11 cellular contexts compared by ENCODE assay signal in the genomic region with DNA sequence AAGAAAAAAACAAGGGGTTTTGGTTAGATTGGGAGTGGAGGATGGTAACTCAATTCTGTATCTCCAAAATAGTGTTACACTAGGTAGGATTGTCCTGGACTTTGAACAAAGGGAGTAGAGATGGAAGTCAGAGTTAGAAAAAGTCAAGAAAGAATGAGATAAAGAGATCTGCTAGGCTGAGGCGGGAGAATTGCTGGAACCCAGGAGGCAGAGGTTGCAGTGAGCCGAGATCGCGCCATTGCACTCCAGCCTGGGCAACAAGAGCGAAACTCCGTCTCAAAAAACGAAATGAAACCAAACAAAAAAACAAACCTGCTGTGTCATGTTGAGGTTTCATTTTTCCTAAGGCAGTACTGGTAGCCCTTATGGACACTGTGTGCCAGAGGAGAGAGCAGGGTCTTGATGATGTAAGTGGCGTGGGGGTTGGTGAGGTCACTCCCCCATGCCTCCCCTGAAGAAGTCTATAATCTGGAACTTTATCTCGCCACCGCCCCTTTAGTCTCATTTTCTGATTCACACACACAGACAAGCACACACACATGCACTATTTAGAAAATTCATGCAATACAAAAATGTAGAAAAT. TPM values are rescaled to one million over a fixed set of nuclear protein-coding genes. Genes with fewer than 3 reads are reported as not detected.
A peak's percentile ranks its signal among the peaks of the same experiment; 100 is the strongest.
DNase-seq lines count a peak whose midpoint lies in the region; ATAC-seq and TF ChIP-seq lines count a peak whose summit lies in the region.
"Had no signal": no experiment of that assay in that cellular context is flagged by ENCODE, and none has a peak within 500 bp of the region (broad histone marks: within the 10 kb centered on the region; RNA-seq: fewer than 3 reads in every experiment).

No MANE protein-coding gene starts in this region.

- H2AK5ac ChIP-seq in mesenchymal stem cell (ENCODE audit: low read length, severe bottlenecking): no peak overlapping the region

- no peak for TF ChIP-seq CTCF in GM12875 (IDR thresholded peaks at IDR 0.05; ENCODE audit: borderline replicate concordance, insufficient read depth, low read depth, low read length)

- H2BK12ac ChIP-seq in mesenchymal stem cell (ENCODE audit: low read length in 2 of 2): no peak overlapping the region

- no peak overlapping the region for H4K91ac ChIP-seq in mesenchymal stem cell (ENCODE audit: low read length)

- no peaks in the 10 kb centered on the region for H3K9me3 ChIP-seq in mesenchymal stem cell (ENCODE audit: control insufficient read depth, low read length)
- H3K9me3 ChIP-seq: ascending aorta had no signal

- H3K4me3 ChIP-seq in GM12875 (ENCODE audit: low read depth, low read length) (peak overlapping the region; percentile 38), mesenchymal stem cell (ENCODE audit: insufficient read depth in 1 of 2, low read depth in 1 of 2, low read length in 2 of 2) (no peak overlapping the region)
- H3K4me3 ChIP-seq: ascending aorta had no signal

- no peak overlapping the region for H2AFZ ChIP-seq in mesenchymal stem cell (ENCODE audit: low read depth, low read length)

- H3K36me3 ChIP-seq in mesenchymal stem cell (ENCODE audit: control insufficient read depth in 1 of 2, insufficient read depth in 2 of 2, low read depth in 1 of 2, low read length in 2 of 2): no peaks in the 10 kb centered on the region
- H3K36me3 ChIP-seq: ascending aorta had no signal

- H3K9ac ChIP-seq in mesenchymal stem cell (ENCODE audit: low read length): no peak overlapping the region

- 97% methylated on average over 7 of the region's 10 CpGs for WGBS in mesenchymal stem cell

- H3K23ac ChIP-seq in mesenchymal stem cell (ENCODE audit: low read length in 2 of 2): no peak overlapping the region

- no peaks in the 10 kb centered on the region for H3K36me3 Mint-ChIP-seq in T-helper 2 cell treated with Interferon-gamma antibody and Interleukin-4, amounts not matched to agents 5 μg/mL and 100 μg/mL, for 36 hours (ENCODE audit: low read depth)

- no peak overlapping the region for H4K8ac ChIP-seq in mesenchymal stem cell (ENCODE audit: low read length)

- no peak overlapping the region for H3K18ac ChIP-seq in mesenchymal stem cell (ENCODE audit: low read depth in 1 of 2, low read length in 2 of 2)

- peak overlapping the region; percentile 73 for H3K4me3 Mint-ChIP-seq in T-helper 2 cell treated with Interferon-gamma antibody and Interleukin-4, amounts not matched to agents 5 μg/mL and 100 μg/mL, for 36 hours

- H2BK5ac ChIP-seq in mesenchymal stem cell (ENCODE audit: low read depth, low read length, poor library complexity, severe bottlenecking): no peak overlapping the region

- ATAC-seq in HG03039 (IDR thresholded peaks at IDR 0.05; ENCODE audit: unreplicated experiment) (peak; percentile 67), HG03469 (IDR thresholded peaks at IDR 0.05; ENCODE audit: unreplicated experiment) (no peak)
- ATAC-seq: left colon had no signal

- H2BK15ac ChIP-seq in mesenchymal stem cell (ENCODE audit: low read depth, poor library complexity, severe bottlenecking): no peak overlapping the region

- no peak overlapping the region for H3K14ac ChIP-seq in mesenchymal stem cell (ENCODE audit: low read length in 2 of 2)

- no peak overlapping the region for H3K27ac ChIP-seq in mesenchymal stem cell (ENCODE audit: low read length, poor library complexity, severe bottlenecking)
- H3K27ac ChIP-seq: ascending aorta had no signal

- no peak overlapping the region for H2BK120ac ChIP-seq in mesenchymal stem cell (ENCODE audit: low read depth, low read length)

- H3K4me1 ChIP-seq in mesenchymal stem cell (ENCODE audit: control insufficient read depth, insufficient read depth, low read depth, low read length): no peaks in the 10 kb centered on the region
- H3K4me1 ChIP-seq: ascending aorta had no signal

- peaks cover 15% of the 10 kb centered on the region for H3K4me1 Mint-ChIP-seq in T-helper 2 cell treated with Interferon-gamma antibody and Interleukin-4, amounts not matched to agents 5 μg/mL and 100 μg/mL, for 36 hours (ENCODE audit: low read depth)

- no peak overlapping the region for H3K4me2 ChIP-seq in mesenchymal stem cell (ENCODE audit: low read length, poor library complexity, severe bottlenecking)

- peak overlapping the region; percentile 72 for H3K27ac Mint-ChIP-seq in T-helper 2 cell treated with Interferon-gamma antibody and Interleukin-4, amounts not matched to agents 5 μg/mL and 100 μg/mL, for 36 hours

- peaks cover 4 to 7% of the 10 kb centered on the region in 2 experiments for H3K27me3 ChIP-seq in mesenchymal stem cell (ENCODE audit: control insufficient read depth in 1 of 2, insufficient read depth in 1 of 2, low read length in 2 of 2)
- H3K27me3 ChIP-seq: ascending aorta had no signal

- H3K27me3 Mint-ChIP-seq in T-helper 2 cell treated with Interferon-gamma antibody and Interleukin-4, amounts not matched to agents 5 μg/mL and 100 μg/mL, for 36 hours (ENCODE audit: low read depth): peaks cover 14% of the 10 kb centered on the region

- peak; percentile 53 for DNase-seq in T-helper 2 cell treated with Interferon-gamma antibody and Interleukin-4, amounts not matched to agents 5 μg/mL and 100 μg/mL, for 36 hours (ENCODE audit: low spot score)
- peak; percentile 22 for DNase-seq in mesenchymal stem cell
- no peak for DNase-seq in NCI-H1436 treated with DMSO at 0.1 percent for 48 hours (lab: John Stamatoyannopoulos, UW)
- no peak for DNase-seq in NCI-H1694 treated with DMSO at 0.1 percent for 48 hours (lab: John Stamatoyannopoulos, UW)
- DNase-seq in NCI-H2196 treated with DMSO at 0.1 percent for 48 hours (lab: John Stamatoyannopoulos, UW; ENCODE audit: unreplicated experiment): no peak
- DNase-seq: left colon, NCI-H2081 had no signal

- H3K4ac ChIP-seq in mesenchymal stem cell (ENCODE audit: low read depth in 1 of 2, low read length in 2 of 2): no peak overlapping the region

- H3K9me3 Mint-ChIP-seq in T-helper 2 cell treated with Interferon-gamma antibody and Interleukin-4, amounts not matched to agents 5 μg/mL and 100 μg/mL, for 36 hours: no peaks in the 10 kb centered on the region

- no peaks in the 10 kb centered on the region for H3K79me1 ChIP-seq in mesenchymal stem cell (replicated peaks; ENCODE audit: low read length, poor library complexity, severe bottlenecking)

RNA-seq across cellular contexts. Expression of a gene that starts 10.5 kb away (rescaled TPM):
- polyA plus RNA-seq in mesenchymal stem cell (2013, experiment 1 of 2): 0.22 TPM
- polyA plus RNA-seq in mesenchymal stem cell (2013, experiment 2 of 2): 0.21 TPM

Comparison
In these comparisons a context has a peak if more than half of its experiments do, and no peak if none do; other contexts are left out.
1. DNase-seq: peak in T-helper 2 cell treated with Interferon-gamma antibody and Interleukin-4, amounts not matched to agents 5 μg/mL and 100 μg/mL, for 36 hours (single experiment) and mesenchymal stem cell (single experiment); none in NCI-H1436 treated with DMSO at 0.1 percent for 48 hours (single experiment), NCI-H1694 treated with DMSO at 0.1 percent for 48 hours (single experiment) and NCI-H2196 treated with DMSO at 0.1 percent for 48 hours (single experiment).